In the genomic region with DNA sequence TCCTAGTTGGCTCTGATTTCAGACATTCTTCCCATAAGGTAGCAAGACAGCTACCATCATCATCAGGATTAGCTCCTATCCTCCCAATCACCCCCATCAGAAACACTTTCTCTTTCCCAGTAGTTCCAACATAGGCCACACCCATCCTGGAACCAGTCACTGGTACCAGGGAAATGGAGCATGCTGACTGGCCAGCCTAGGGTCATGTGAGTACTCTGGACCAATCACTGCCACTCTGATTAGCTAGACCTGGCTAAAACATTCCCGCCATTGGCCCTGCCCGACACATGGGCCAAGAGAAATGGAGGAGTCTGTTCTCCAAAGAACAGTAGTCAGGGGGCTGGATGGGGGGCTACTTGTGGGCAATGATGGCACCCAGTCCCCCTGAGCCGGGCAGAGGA, we compare ENCODE assay signal across 13 cellular contexts. TPM values are rescaled to one million over a fixed set of nuclear protein-coding genes. Genes with fewer than 3 reads are reported as not detected.
DNase-seq lines count a peak whose midpoint lies in the region; ATAC-seq and TF ChIP-seq lines count a peak whose summit lies in the region.
"Had no signal": no experiment of that assay in that cellular context is flagged by ENCODE, and none has a peak within 500 bp of the region (broad histone marks: within the 10 kb centered on the region; RNA-seq: fewer than 3 reads in every experiment).

No MANE protein-coding gene starts in this region.

- TF ChIP-seq CTCF in MM.1S (IDR thresholded peaks at IDR 0.05; ENCODE audit: low read length): no peak
- no peak for TF ChIP-seq CTCF in foreskin keratinocyte (conservative IDR thresholded peaks at IDR 0.05)
- TF ChIP-seq CTCF in testis (IDR thresholded peaks at IDR 0.05): no peak
- TF ChIP-seq CTCF in Calu3 (IDR thresholded peaks at IDR 0.05; ENCODE audit: unreplicated experiment): no peak

- H3K9ac ChIP-seq in MM.1S (ENCODE audit: low read length): no peak overlapping the region

- no peaks in the 10 kb centered on the region for H3K9me3 Mint-ChIP-seq in activated naive CD4-positive, alpha-beta T cell treated with anti-CD3 and anti-CD28 coated beads, Interleukin-2, amount 10 ng/mL, durations not matched to agents 7 days and 5 days
- no peaks in the 10 kb centered on the region for H3K9me3 Mint-ChIP-seq in activated naive CD4-positive, alpha-beta T cell treated with anti-CD3 and anti-CD28 coated beads for 36 hours
- no peaks in the 10 kb centered on the region for H3K9me3 Mint-ChIP-seq in Calu3 (ENCODE audit: low read depth, unreplicated experiment)

- peaks cover 8% of the 10 kb centered on the region for H3K4me1 ChIP-seq in MM.1S (ENCODE audit: low read length)
- H3K4me1 ChIP-seq in foreskin keratinocyte: no peaks in the 10 kb centered on the region
- no peaks in the 10 kb centered on the region for H3K4me1 ChIP-seq in testis

- no peak overlapping the region for H3K4me3 Mint-ChIP-seq in activated naive CD4-positive, alpha-beta T cell treated with anti-CD3 and anti-CD28 coated beads, Interleukin-2, amount 10 ng/mL, durations not matched to agents 7 days and 5 days
- H3K4me3 Mint-ChIP-seq in activated naive CD4-positive, alpha-beta T cell treated with anti-CD3 and anti-CD28 coated beads for 36 hours: no peak overlapping the region
- H3K4me3 Mint-ChIP-seq in Calu3 (ENCODE audit: low read depth, unreplicated experiment): no peak overlapping the region
- H3K4me3 Mint-ChIP-seq: activated naive CD8-positive, alpha-beta T cell had no signal

- no peak overlapping the region for H3K4me2 ChIP-seq in MM.1S (ENCODE audit: low read depth, low read length)

- DNase-seq in activated naive CD4-positive, alpha-beta T cell treated with anti-CD3 and anti-CD28 coated beads, Interleukin-2, amount 10 ng/mL, durations not matched to agents 7 days and 5 days: no peak
- no peak for DNase-seq in activated naive CD4-positive, alpha-beta T cell treated with anti-CD3 and anti-CD28 coated beads for 36 hours
- peak; percentile 17 for DNase-seq in MM.1S
- peak in 1 of 2 donors; percentile 17 for DNase-seq in foreskin keratinocyte
- peak; percentile 59 for DNase-seq in testis
- DNase-seq in Calu3: no peak
- DNase-seq: Kasumi-1, PC-3, T1000 had no signal

- BruUV-seq in Calu3 (replicated peaks; lab: Mats Ljungman, UMichigan): no TSS peak

- no peaks in the 10 kb centered on the region for H3K9me2 ChIP-seq in MM.1S (replicated peaks; ENCODE audit: insufficient read depth, low read length)

- H3K27me3 Mint-ChIP-seq in activated naive CD4-positive, alpha-beta T cell treated with anti-CD3 and anti-CD28 coated beads, Interleukin-2, amount 10 ng/mL, durations not matched to agents 7 days and 5 days: peaks cover 10% of the 10 kb centered on the region
- no peaks in the 10 kb centered on the region for H3K27me3 Mint-ChIP-seq in activated naive CD4-positive, alpha-beta T cell treated with anti-CD3 and anti-CD28 coated beads for 36 hours (ENCODE audit: low read depth)
- H3K27me3 Mint-ChIP-seq in Calu3 (ENCODE audit: unreplicated experiment): peaks cover 32% of the 10 kb centered on the region
- H3K27me3 Mint-ChIP-seq: activated naive CD8-positive, alpha-beta T cell had no signal

- peaks cover 2% of the 10 kb centered on the region for H3K36me3 Mint-ChIP-seq in activated naive CD4-positive, alpha-beta T cell treated with anti-CD3 and anti-CD28 coated beads, Interleukin-2, amount 10 ng/mL, durations not matched to agents 7 days and 5 days
- H3K36me3 Mint-ChIP-seq in activated naive CD4-positive, alpha-beta T cell treated with anti-CD3 and anti-CD28 coated beads for 36 hours (ENCODE audit: low read depth): no peaks in the 10 kb centered on the region
- no peaks in the 10 kb centered on the region for H3K36me3 Mint-ChIP-seq in Calu3 (ENCODE audit: insufficient read depth, unreplicated experiment)

- no peaks in the 10 kb centered on the region for H3K36me3 ChIP-seq in MM.1S (replicated peaks; ENCODE audit: insufficient read depth, low read length)
- H3K36me3 ChIP-seq in testis (ENCODE audit: low read depth, missing control alignments): no peaks in the 10 kb centered on the region

- H3K9me3 ChIP-seq in MM.1S (replicated peaks; ENCODE audit: insufficient read depth, low read length) (no peaks in the 10 kb centered on the region), testis (no peaks in the 10 kb centered on the region)

- intact Hi-C loops in activated naive CD4-positive, alpha-beta T cell treated with anti-CD3 and anti-CD28 coated beads for 36 hours (cut with micrococcal nuclease): no loop called here
- intact Hi-C loops in testis (cut with DNase I; ENCODE audit: low total_unique reads): no loop called here
- intact Hi-C loops in Calu3 (cut with micrococcal nuclease; ENCODE audit: unreplicated experiment): no loop called here

- no peak overlapping the region for H2AFZ ChIP-seq in MM.1S (ENCODE audit: low read length)

- H3K27ac Mint-ChIP-seq in activated naive CD4-positive, alpha-beta T cell treated with anti-CD3 and anti-CD28 coated beads, Interleukin-2, amount 10 ng/mL, durations not matched to agents 7 days and 5 days: peak overlapping the region; percentile 6
- H3K27ac Mint-ChIP-seq in activated naive CD4-positive, alpha-beta T cell treated with anti-CD3 and anti-CD28 coated beads for 36 hours: no peak overlapping the region
- H3K27ac Mint-ChIP-seq in Calu3 (ENCODE audit: unreplicated experiment): no peak overlapping the region

- ATAC-seq in foreskin keratinocyte (peak; percentile 47), HG03108 (IDR thresholded peaks at IDR 0.05; ENCODE audit: unreplicated experiment) (no peak), HG02642 (IDR thresholded peaks at IDR 0.05; ENCODE audit: poor library complexity, unreplicated experiment) (no peak)
- ATAC-seq: PC-3 had no signal

- peaks cover 43% of the 10 kb centered on the region for H3K4me1 Mint-ChIP-seq in activated naive CD4-positive, alpha-beta T cell treated with anti-CD3 and anti-CD28 coated beads, Interleukin-2, amount 10 ng/mL, durations not matched to agents 7 days and 5 days
- peaks cover 33% of the 10 kb centered on the region for H3K4me1 Mint-ChIP-seq in activated naive CD4-positive, alpha-beta T cell treated with anti-CD3 and anti-CD28 coated beads for 36 hours (ENCODE audit: low read depth)
- peaks cover 7% of the 10 kb centered on the region for H3K4me1 Mint-ChIP-seq in Calu3 (ENCODE audit: low read depth, unreplicated experiment)

- no peak overlapping the region for H3K27ac ChIP-seq in MM.1S (ENCODE audit: low read length)
- H3K27ac ChIP-seq in foreskin keratinocyte: no peak overlapping the region
- no peak overlapping the region for H3K27ac ChIP-seq in testis

- H3F3A ChIP-seq in MM.1S (ENCODE audit: insufficient read depth, low read length): no peaks in the 10 kb centered on the region

- H3K27me3 ChIP-seq in MM.1S (replicated peaks; ENCODE audit: insufficient read depth, low read length) (no peaks in the 10 kb centered on the region), foreskin keratinocyte (peaks cover 15% of the 10 kb centered on the region), testis (no peaks in the 10 kb centered on the region)

- no peaks in the 10 kb centered on the region for H3K79me2 ChIP-seq in MM.1S (ENCODE audit: low read length)

- CTCF ChIA-PET in activated naive CD4-positive, alpha-beta T cell treated with anti-CD3 and anti-CD28 coated beads, Interleukin-2, amount 10 ng/mL, durations not matched to agents 7 days and 5 days (lab: Charles Lee): interaction anchor here (2.0 kb wide), 1 partner anchor 43 kb away, joined by 9 read pairs; no protein-coding TSS in a partner anchor
- CTCF ChIA-PET in activated naive CD4-positive, alpha-beta T cell treated with anti-CD3 and anti-CD28 coated beads for 36 hours (lab: Charles Lee): interaction anchor here (0.7 to 6.7 kb wide), 3 partner anchors 12 to 17 kb away, joined by 3 to 74 read pairs (median 6); a partner anchor contains a TSS
- CTCF ChIA-PET in Calu3 (lab: Charles Lee): interaction anchor here (1.1 kb wide), 1 partner anchor 9 kb away, joined by 3 read pairs; no protein-coding TSS in a partner anchor

- no peak for TF ChIP-seq POLR2A in testis (IDR thresholded peaks at IDR 0.05)

- H4K20me1 ChIP-seq in MM.1S (ENCODE audit: insufficient read depth, low read length): no peaks in the 10 kb centered on the region

- 77 to 100% methylated on average over 3 of the region's 3 CpGs for WGBS in testis, 2 donors

- no peak overlapping the region for H3K4me3 ChIP-seq in MM.1S (ENCODE audit: low read length)
- no peak overlapping the region for H3K4me3 ChIP-seq in testis
- H3K4me3 ChIP-seq: coronary artery had no signal

RNA-seq across cellular contexts. Expression of a gene that starts 12.4 kb away (rescaled TPM):
- total RNA-seq in activated naive CD4-positive, alpha-beta T cell treated with anti-CD3 and anti-CD28 coated beads for 36 hours: under 1 TPM; 0.10 to 0.20 TPM
- total RNA-seq in foreskin keratinocyte (not detected in 2 replicates), testis (1 to 10 TPM; 2.8 to 2.9 TPM), Calu3 (2022) (0.15 TPM in 1 of 2 replicates, not detected in the other)
- polyA plus RNA-seq in foreskin keratinocyte (not detected in 2 replicates), testis (ENCODE audit: insufficient read depth, low read depth, low replicate concordance) (2.6 TPM)
- total RNA-seq: PC-3 had no signal

RNA-seq across cellular contexts. Expression of a gene that starts 19.6 kb away (rescaled TPM):
- under 1 TPM; 0.32 to 0.48 TPM for total RNA-seq in activated naive CD4-positive, alpha-beta T cell treated with anti-CD3 and anti-CD28 coated beads for 36 hours
- 0.28 and 0.41 TPM in 2 replicates for total RNA-seq in foreskin keratinocyte
- 0.22 and 0.31 TPM in 2 replicates for polyA plus RNA-seq in foreskin keratinocyte
- total RNA-seq in testis: 10 to 100 TPM; 16.0 to 26.7 TPM
- polyA plus RNA-seq in testis (ENCODE audit: insufficient read depth, low read depth, low replicate concordance): 62.0 TPM
- 0.92 and 1.3 TPM in 2 replicates for total RNA-seq in Calu3 (2022)

RNA-seq across cellular contexts. Expression of a gene that starts 47.1 kb away (rescaled TPM):
- not detected for total RNA-seq in activated naive CD4-positive, alpha-beta T cell treated with anti-CD3 and anti-CD28 coated beads for 36 hours
- total RNA-seq in foreskin keratinocyte (not detected in 2 replicates), testis (1 to 10 TPM; 1.4 to 1.7 TPM), Calu3 (2022) (not detected in 2 replicates)
- polyA plus RNA-seq in foreskin keratinocyte (not detected in 2 replicates), testis (ENCODE audit: insufficient read depth, low read depth, low replicate concordance) (2.1 TPM)
- total RNA-seq: PC-3 had no signal

Comparison
In these comparisons a context has a peak if more than half of its experiments do, and no peak if none do; other contexts are left out.
1. DNase-seq: peak in MM.1S (single experiment) and testis (single experiment); none in activated naive CD4-positive, alpha-beta T cell treated with anti-CD3 and anti-CD28 coated beads, Interleukin-2, amount 10 ng/mL, durations not matched to agents 7 days and 5 days (single experiment), activated naive CD4-positive, alpha-beta T cell treated with anti-CD3 and anti-CD28 coated beads for 36 hours (single experiment) and Calu3 (single experiment).